ENCODE assay signal across 22 cellular contexts in genomic region chr12:40672650-40673319, GRCh38. TPM values are rescaled to one million over a fixed set of nuclear protein-coding genes. Genes with fewer than 3 reads are reported as not detected.
DNase-seq lines count a peak whose midpoint lies in the region; ATAC-seq, FAIRE-seq and TF ChIP-seq lines count a peak whose summit lies in the region.
"Had no signal": no experiment of that assay in that cellular context is flagged by ENCODE, and none has a peak within 500 bp of the region (broad histone marks: within the 10 kb centered on the region; RNA-seq: fewer than 3 reads in every experiment).

No MANE protein-coding gene starts in this region.

- TF ChIP-seq CTCF in GM23338 (conservative IDR thresholded peaks at IDR 0.05; ENCODE audit: low read depth in 2 of 2) = no peak
- TF ChIP-seq CTCF in H1 (IDR thresholded peaks at IDR 0.05; ENCODE audit: control extremely low read depth in 1 of 3, insufficient read depth in 1 of 3, low read depth in 1 of 3, low read length in 3 of 3) = no peak
- TF ChIP-seq CTCF in smooth muscle cell (IDR thresholded peaks at IDR 0.05; ENCODE audit: borderline replicate concordance, insufficient read depth, poor library complexity, severe bottlenecking) = no peak

- CTCF ChIA-PET in H1 (lab: Charles Lee; ENCODE audit: partially characterized antibody) = no interaction called here

- no peak for TF ChIP-seq POLR2A in H1 (IDR thresholded peaks at IDR 0.05; ENCODE audit: control extremely low read depth in 1 of 2, low read depth in 2 of 2, low read length in 2 of 2)

- H3K27me3 ChIP-seq in GM23338 (ENCODE audit: insufficient read depth) (no peaks in the 10 kb centered on the region), H1 (replicated peaks in 1 of 4; ENCODE audit: control insufficient read depth in 3 of 4, extremely low read depth in 1 of 4, insufficient read depth in 3 of 4, low read length in 3 of 4) (no peaks in the 10 kb centered on the region), smooth muscle cell (ENCODE audit: low read depth) (no peaks in the 10 kb centered on the region)
- H3K27me3 ChIP-seq: BE2C had no signal

- no peaks in the 10 kb centered on the region for H3K9me2 ChIP-seq in GM23338 (ENCODE audit: insufficient read depth)

- no peak overlapping the region for H3K23ac ChIP-seq in H1 (ENCODE audit: insufficient read length)

- H3K9me3 Mint-ChIP-seq in GM23338 = peaks cover 3% of the 10 kb centered on the region; the same call in 2 of the 3 replicates
- H3K9me3 Mint-ChIP-seq: CD4-positive, alpha-beta T cell had no signal

- no peak overlapping the region for H3K27ac Mint-ChIP-seq in GM23338
- H3K27ac Mint-ChIP-seq: CD4-positive, alpha-beta T cell had no signal

- H3K23me2 ChIP-seq in H1 (ENCODE audit: low read depth, low read length) = no peaks in the 10 kb centered on the region

- no peak overlapping the region for H2BK15ac ChIP-seq in H1 (ENCODE audit: low read length)

- no peaks in the 10 kb centered on the region for H3K27me3 Mint-ChIP-seq in GM23338 (ENCODE audit: insufficient read depth, low read depth, poor library complexity)
- H3K27me3 Mint-ChIP-seq: CD4-positive, alpha-beta T cell had no signal

- H3F3A ChIP-seq in GM23338 (replicated peaks; ENCODE audit: low read depth) (no peaks in the 10 kb centered on the region), smooth muscle cell (ENCODE audit: low read depth) (no peaks in the 10 kb centered on the region)

- H3K4me1 ChIP-seq in GM23338 (ENCODE audit: insufficient read depth) (peaks cover 3% of the 10 kb centered on the region; the same call in 1 of the 2 replicates), H1 (replicated peaks in 1 of 4; ENCODE audit: control insufficient read depth in 3 of 4, insufficient read depth in 4 of 4, low read length in 3 of 4) (no peaks in the 10 kb centered on the region; a peak in 1 of 7 replicates), smooth muscle cell (ENCODE audit: low read depth) (no peaks in the 10 kb centered on the region)
- H3K4me1 ChIP-seq: BE2C had no signal

- POLR2A ChIA-PET in H1 (lab: Charles Lee; ENCODE audit: partially characterized antibody) = no interaction called here

- FAIRE-seq in H1 (lab: Jason Lieb, UNC) = no peak

- no peak overlapping the region for H4K5ac ChIP-seq in H1 (ENCODE audit: insufficient read length, low read depth, low read length)

- no peak overlapping the region for H3K18ac ChIP-seq in H1 (ENCODE audit: extremely low read depth, low read length)

- H3K79me2 ChIP-seq in GM23338 (replicated peaks; ENCODE audit: insufficient read depth) (no peaks in the 10 kb centered on the region), H1 (ENCODE audit: control insufficient read depth in 1 of 2, insufficient read depth in 2 of 2, low read length in 2 of 2) (no peaks in the 10 kb centered on the region), smooth muscle cell (ENCODE audit: low read depth) (no peaks in the 10 kb centered on the region)

- H4K20me1 ChIP-seq in GM23338 (replicated peaks; ENCODE audit: insufficient read depth) = no peaks in the 10 kb centered on the region
- H4K20me1 ChIP-seq in H1 (replicated peaks in 1 of 2; ENCODE audit: control insufficient read depth in 1 of 2, insufficient read depth in 2 of 2, low read length in 2 of 2) = no peaks in the 10 kb centered on the region
- H4K20me1 ChIP-seq in smooth muscle cell (ENCODE audit: low read depth) = no peaks in the 10 kb centered on the region

- H2BK12ac ChIP-seq in H1 (ENCODE audit: low read depth, low read length) = no peak overlapping the region

- 88% methylated on average over 2 of the region's 2 CpGs; no CpG with 5 or more reads in 1 of the 2 experiments for WGBS in H1 (ENCODE audit: extremely low coverage in 1 of 2, insufficient coverage in 1 of 2, insufficient read length in 1 of 2, insufficient replicate concordance in 2 of 2, low coverage in 1 of 2, low lambda C conversion rate in 2 of 2, missing lambda C conversion rate in 1 of 2), 2 experiments
- 30% methylated on average over 2 of the region's 2 CpGs for WGBS in smooth muscle cell (ENCODE audit: low lambda C conversion rate)

- H4K91ac ChIP-seq in H1 (replicated peaks; ENCODE audit: insufficient read length, low read length) = no peak overlapping the region

- no peaks in the 10 kb centered on the region for H3K79me1 ChIP-seq in H1 (ENCODE audit: low read depth, low read length)

- no peak overlapping the region for H2BK120ac ChIP-seq in H1 (replicated peaks; ENCODE audit: low read depth, low read length)

- no peak overlapping the region for H3K56ac ChIP-seq in H1 (replicated peaks; ENCODE audit: insufficient read length, low read depth, low read length)

- no peaks in the 10 kb centered on the region for H3K36me3 Mint-ChIP-seq in GM23338 (ENCODE audit: low read depth)

- no peak for ATAC-seq in GM23338
- ATAC-seq in HG02840 (IDR thresholded peaks at IDR 0.05; ENCODE audit: low FRiP score, unreplicated experiment) = no peak

- H3K9me3 ChIP-seq in H1 (ENCODE audit: insufficient read depth in 2 of 2, low read depth in 1 of 2, low read length in 1 of 2) = no peaks in the 10 kb centered on the region
- no peaks in the 10 kb centered on the region for H3K9me3 ChIP-seq in smooth muscle cell (replicated peaks; ENCODE audit: low read depth)
- H3K9me3 ChIP-seq: BE2C had no signal

- H3K4me2 ChIP-seq in GM23338 (no peak overlapping the region), H1 (ENCODE audit: insufficient read depth in 1 of 2, low read depth in 2 of 2, low read length in 2 of 2) (no peak overlapping the region), smooth muscle cell (peak overlapping the region; percentile 72)

- H3K9ac ChIP-seq in H1 (replicated peaks in 1 of 4; ENCODE audit: extremely low read depth in 1 of 4, low read depth in 3 of 4, low read length in 3 of 4) = no peak overlapping the region
- H3K9ac ChIP-seq in smooth muscle cell (ENCODE audit: low read depth) = no peak overlapping the region

- H2BK20ac ChIP-seq in H1 (ENCODE audit: low read length) = no peak overlapping the region

- no peak overlapping the region for H2BK5ac ChIP-seq in H1 (ENCODE audit: low read depth, low read length)

- DNase-seq in GM23338 (ENCODE audit: low spot score) (no peak), H1 (ENCODE audit: low read depth in 1 of 2, low spot score in 2 of 2) (no peak), left kidney (ENCODE audit: low read depth, low spot score) (peak; percentile 66), smooth muscle cell (lab: John Stamatoyannopoulos, UW; ENCODE audit: unreplicated experiment) (no peak), NCI-H2081 treated with DMSO at 0.1 percent for 48 hours (lab: John Stamatoyannopoulos, UW) (no peak)
- no peak for DNase-seq in stimulated activated naive CD4-positive, alpha-beta T cell treated with Interleukin-2 at 50 U/mL for 16 hours (lab: John Stamatoyannopoulos, UW)
- DNase-seq: BE2C; Calu3; CD4-positive, alpha-beta T cell; GOT3; IMR-90; Karpas-422; MM.1S; NCI-H1092 treated with DMSO at 0.1 percent for 48 hours; NCI-H1694 treated with DMSO at 0.1 percent for 48 hours; NCI-H446; NK-92 treated with Interleukin-12 subunit alpha and Interleukin-12 subunit beta, amount 100 ng/mL, for 24 hours; SHP77 had no signal

- H2AFZ ChIP-seq in GM23338 (peak overlapping the region; percentile 30; the same call in 1 of the 2 replicates), H1 (ENCODE audit: low read length) (peak overlapping the region; percentile 31; the same call in 1 of the 2 replicates), smooth muscle cell (ENCODE audit: low read depth) (peak overlapping the region; percentile 45)

- H2AK5ac ChIP-seq in H1 (ENCODE audit: low read depth, low read length) = no peak overlapping the region

- no peak overlapping the region for H3K27ac ChIP-seq in GM23338 (ENCODE audit: low read depth)
- no peak overlapping the region for H3K27ac ChIP-seq in H1 (ENCODE audit: low read depth, low read length)
- H3K27ac ChIP-seq in smooth muscle cell (ENCODE audit: low read depth) = no peak overlapping the region

- TF ChIP-seq EP300 in H1 (IDR thresholded peaks at IDR 0.05; ENCODE audit: borderline replicate concordance in 1 of 2, low read depth in 2 of 2, low read length in 2 of 2) = no peak

- no peaks in the 10 kb centered on the region for H3K36me3 ChIP-seq in GM23338 (ENCODE audit: insufficient read depth)
- no peaks in the 10 kb centered on the region for H3K36me3 ChIP-seq in H1 (ENCODE audit: control insufficient read depth in 2 of 4, insufficient read depth in 4 of 4, low read length in 3 of 4)
- no peaks in the 10 kb centered on the region for H3K36me3 ChIP-seq in smooth muscle cell (ENCODE audit: low read depth)
- H3K36me3 ChIP-seq: BE2C had no signal

- H3K4me1 Mint-ChIP-seq in GM23338 = peaks cover 3% of the 10 kb centered on the region; the same call in 2 of the 3 replicates

- no peak overlapping the region for H4K8ac ChIP-seq in H1 (ENCODE audit: extremely low read depth, insufficient read depth, low read length)

- no peak for TF ChIP-seq RAD21 in H1 (IDR thresholded peaks at IDR 0.05 in 1 of 2, conservative IDR thresholded peaks at IDR 0.05 in 1 of 2; ENCODE audit: low read depth in 2 of 2, low read length in 2 of 2)

- H3K4me3 ChIP-seq in GM23338 = no peak overlapping the region
- no peak overlapping the region for H3K4me3 ChIP-seq in H1 (ENCODE audit: extremely low read depth in 1 of 4, insufficient read depth in 2 of 4, low read depth in 3 of 4, low read length in 4 of 4)
- H3K4me3 ChIP-seq in smooth muscle cell = no peak overlapping the region

- no peak overlapping the region for H3K14ac ChIP-seq in H1 (ENCODE audit: insufficient read length)

- H3K4me3 Mint-ChIP-seq in GM23338 = no peak overlapping the region
- H3K4me3 Mint-ChIP-seq: CD4-positive, alpha-beta T cell had no signal

- H3K4ac ChIP-seq in H1 (replicated peaks; ENCODE audit: insufficient read length, low read depth, low read length) = no peak overlapping the region

TF ChIP-seq in GM23338, 12 proteins besides CTCF, POLR2A, EP300 and RAD21 (continues in another document):
- TF ChIP-seq ZNF331 (CRISPR knock-in tag; IDR thresholded peaks at IDR 0.05; ENCODE audit: low read depth) = no peak
- TF ChIP-seq STAT1 (IDR thresholded peaks at IDR 0.05; ENCODE audit: unreplicated experiment) = no peak

TF ChIP-seq in H1, 55 proteins besides CTCF, POLR2A, EP300 and RAD21 (continues in another document):
- no peak for TF ChIP-seq BACH1 (IDR thresholded peaks at IDR 0.05; ENCODE audit: low read length)

RNA-seq across cellular contexts. Expression of gene CNTN1, which starts 19.5 kb away (rescaled TPM):
- total RNA-seq in GM23338 (2014; rRNA removed; shearing (Covaris generic)) = 26.5 and 27.0 TPM in 2 replicates
- polyA plus RNA-seq in GM23338 (2016; fragmentation: Nextera tagmentation; extraction: Ambion mirVana) (4.8 and 5.0 TPM in 2 replicates), H1 (2011; rRNA removed) (4.0 and 7.2 TPM in 2 replicates), smooth muscle cell (0.37 and 0.58 TPM in 2 replicates)
- 21.0 and 21.8 TPM in 2 replicates for total RNA-seq in H1 (2021; fragmentation: NEBNext Ultra II Directional; extraction: Animal tissue kit (Norgen Biotek cat#: 25700))
- polyA plus RNA-seq in H1 (2011; cell fraction: cytosol; rRNA removed) = 7.0 TPM
- polyA plus RNA-seq in H1 (2011; cell fraction: nucleus; rRNA removed) = 6.8 TPM
- 9.6 to 14.2 TPM (median 11.2 TPM) in 4 replicates for polyA plus RNA-seq in H1 (2012, experiment 1 of 2)
- 0.51 TPM for polyA plus RNA-seq in H1 (2012, experiment 2 of 2)
- polyA plus RNA-seq in H1 (2013, experiment 1 of 2) = 12.9 TPM
- 11.8 TPM for polyA plus RNA-seq in H1 (2013, experiment 2 of 2)
- 21.9 and 38.4 TPM in 2 replicates for polyA minus RNA-seq in H1 (2011; rRNA and poly(A)+ RNA removed)
- 10.8 TPM for polyA minus RNA-seq in H1 (2011; cell fraction: cytosol; rRNA and poly(A)+ RNA removed)
- 26.0 TPM for polyA minus RNA-seq in H1 (2011; cell fraction: nucleus; rRNA and poly(A)+ RNA removed)
- 0.94 and 1.2 TPM in 2 replicates for total RNA-seq in smooth muscle cell
- total RNA-seq: Calu3; CD4-positive, alpha-beta T cell; G401; HT-29; OCI-LY7 had no signal
